Comparison of ENCODE assay signal across 3 cellular contexts in the genomic region with DNA sequence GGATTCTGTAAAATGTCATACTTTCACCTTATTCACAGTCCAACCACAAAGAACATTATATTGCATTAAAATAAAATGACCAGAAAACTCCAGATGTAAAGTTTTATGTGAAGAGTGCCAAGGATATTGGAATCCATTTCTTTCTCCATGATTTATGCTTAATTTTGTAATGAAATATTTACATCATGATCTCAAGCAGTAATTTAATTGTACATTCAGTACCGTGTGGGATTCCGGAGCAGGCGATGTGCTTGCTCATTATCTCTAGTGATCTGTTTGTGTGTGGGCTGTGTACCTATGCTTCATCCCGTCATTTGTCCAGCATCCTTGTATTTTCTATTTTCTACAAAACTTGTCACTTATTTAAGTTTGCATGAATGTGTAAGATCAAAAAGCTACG.
"Had no signal": no experiment of that assay in that cellular context is flagged by ENCODE, and none has a peak within 500 bp of the region (broad histone marks: within the 10 kb centered on the region; RNA-seq: fewer than 3 reads in every experiment).

No MANE protein-coding gene starts in this region.

- DNase-seq: GDM1, GF-D8 had no signal

- ATAC-seq: GM12878 had no signal

- H3K4me3 ChIP-seq: GM12878 had no signal
